ENCODE assay signal across 1 cellular context in genomic region chr15:64982472-64982871, GRCh38.
TF ChIP-seq lines count a peak whose summit lies in the region.

No MANE protein-coding gene starts in this region.

TF ChIP-seq in HepG2, 621 proteins besides CTCF, POLR2A, EP300 and RAD21:
- TF ChIP-seq TBP (CRISPR knock-in tag; IDR thresholded peaks at IDR 0.05) (no peak), ZNF446 (CRISPR knock-in tag; IDR thresholded peaks at IDR 0.05) (no peak), ZNF563 (CRISPR knock-in tag; IDR thresholded peaks at IDR 0.05) (no peak), DRAP1 (CRISPR knock-in tag; IDR thresholded peaks at IDR 0.05) (no peak), MAF1 (CRISPR knock-in tag; IDR thresholded peaks at IDR 0.05; ENCODE audit: borderline replicate concordance) (no peak), NKX3-1 (CRISPR knock-in tag; IDR thresholded peaks at IDR 0.05) (no peak), CEBPZ (IDR thresholded peaks at IDR 0.05; ENCODE audit: low read length) (no peak), CHD2 (IDR thresholded peaks at IDR 0.05; ENCODE audit: low read depth, low read length) (no peak), ATAD3A (CRISPR knock-in tag; IDR thresholded peaks at IDR 0.05) (no peak)
